In genomic region chr1:224407546-224408293, GRCh38 we compare ENCODE assay signal across 2 cellular contexts.
A peak's percentile ranks its signal among the peaks of the same experiment; 100 is the strongest.
TF ChIP-seq lines count a peak whose summit lies in the region.

No MANE protein-coding gene starts in this region.

TF ChIP-seq in HCT116, 20 proteins besides CTCF, POLR2A, EP300 and RAD21:
- TF ChIP-seq ZBTB33 (IDR thresholded peaks at IDR 0.05; ENCODE audit: extremely low read depth, insufficient replicate concordance, low read length) (no peak), EZH2 (IDR thresholded peaks at IDR 0.05) (no peak), POLR2AphosphoS5 (IDR thresholded peaks at IDR 0.05; ENCODE audit: low read depth, low read length) (no peak), CEBPB (IDR thresholded peaks at IDR 0.05; ENCODE audit: low read depth) (no peak), SP1 (IDR thresholded peaks at IDR 0.05; ENCODE audit: low read depth) (no peak), ZFX (IDR thresholded peaks at IDR 0.05) (no peak), JUND (IDR thresholded peaks at IDR 0.05) (peak; percentile 19; the same call in 1 of the 2 replicates), FOSL1 (IDR thresholded peaks at IDR 0.05; ENCODE audit: low read depth) (peak; percentile 56)
TF ChIP-seq in HCT116: peak in this region for 2.

TF ChIP-seq in WTC11, 78 proteins besides CTCF, POLR2A, EP300 and RAD21 (continued from another document):
- TF ChIP-seq ZNF532 (CRISPR knock-in tag; IDR thresholded peaks at IDR 0.05; ENCODE audit: borderline replicate concordance) (no peak), ZNF219 (CRISPR knock-in tag; IDR thresholded peaks at IDR 0.05; ENCODE audit: borderline replicate concordance) (no peak), ATF1 (CRISPR knock-in tag; IDR thresholded peaks at IDR 0.05) (no peak), GABPB1 (CRISPR knock-in tag; IDR thresholded peaks at IDR 0.05) (no peak), ZNF281 (CRISPR knock-in tag; IDR thresholded peaks at IDR 0.05) (no peak), NFATC4 (CRISPR knock-in tag; IDR thresholded peaks at IDR 0.05) (no peak), SMAD3 (CRISPR knock-in tag; IDR thresholded peaks at IDR 0.05; ENCODE audit: borderline replicate concordance) (no peak), TCF7 (CRISPR knock-in tag; IDR thresholded peaks at IDR 0.05; ENCODE audit: low read depth) (no peak), ZNF512 (CRISPR knock-in tag; IDR thresholded peaks at IDR 0.05; ENCODE audit: borderline replicate concordance) (no peak)
- TF ChIP-seq, protein P1, sequence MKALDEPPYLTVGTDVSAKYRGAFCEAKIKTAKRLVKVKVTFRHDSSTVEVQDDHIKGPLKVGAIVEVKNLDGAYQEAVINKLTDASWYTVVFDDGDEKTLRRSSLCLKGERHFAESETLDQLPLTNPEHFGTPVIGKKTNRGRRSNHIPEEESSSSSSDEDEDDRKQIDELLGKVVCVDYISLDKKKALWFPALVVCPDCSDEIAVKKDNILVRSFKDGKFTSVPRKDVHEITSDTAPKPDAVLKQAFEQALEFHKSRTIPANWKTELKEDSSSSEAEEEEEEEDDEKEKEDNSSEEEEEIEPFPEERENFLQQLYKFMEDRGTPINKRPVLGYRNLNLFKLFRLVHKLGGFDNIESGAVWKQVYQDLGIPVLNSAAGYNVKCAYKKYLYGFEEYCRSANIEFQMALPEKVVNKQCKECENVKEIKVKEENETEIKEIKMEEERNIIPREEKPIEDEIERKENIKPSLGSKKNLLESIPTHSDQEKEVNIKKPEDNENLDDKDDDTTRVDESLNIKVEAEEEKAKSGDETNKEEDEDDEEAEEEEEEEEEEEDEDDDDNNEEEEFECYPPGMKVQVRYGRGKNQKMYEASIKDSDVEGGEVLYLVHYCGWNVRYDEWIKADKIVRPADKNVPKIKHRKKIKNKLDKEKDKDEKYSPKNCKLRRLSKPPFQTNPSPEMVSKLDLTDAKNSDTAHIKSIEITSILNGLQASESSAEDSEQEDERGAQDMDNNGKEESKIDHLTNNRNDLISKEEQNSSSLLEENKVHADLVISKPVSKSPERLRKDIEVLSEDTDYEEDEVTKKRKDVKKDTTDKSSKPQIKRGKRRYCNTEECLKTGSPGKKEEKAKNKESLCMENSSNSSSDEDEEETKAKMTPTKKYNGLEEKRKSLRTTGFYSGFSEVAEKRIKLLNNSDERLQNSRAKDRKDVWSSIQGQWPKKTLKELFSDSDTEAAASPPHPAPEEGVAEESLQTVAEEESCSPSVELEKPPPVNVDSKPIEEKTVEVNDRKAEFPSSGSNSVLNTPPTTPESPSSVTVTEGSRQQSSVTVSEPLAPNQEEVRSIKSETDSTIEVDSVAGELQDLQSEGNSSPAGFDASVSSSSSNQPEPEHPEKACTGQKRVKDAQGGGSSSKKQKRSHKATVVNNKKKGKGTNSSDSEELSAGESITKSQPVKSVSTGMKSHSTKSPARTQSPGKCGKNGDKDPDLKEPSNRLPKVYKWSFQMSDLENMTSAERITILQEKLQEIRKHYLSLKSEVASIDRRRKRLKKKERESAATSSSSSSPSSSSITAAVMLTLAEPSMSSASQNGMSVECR (CRISPR knock-in tag; IDR thresholded peaks at IDR 0.05; ENCODE audit: borderline replicate concordance): no peak
- TF ChIP-seq, protein P2, sequence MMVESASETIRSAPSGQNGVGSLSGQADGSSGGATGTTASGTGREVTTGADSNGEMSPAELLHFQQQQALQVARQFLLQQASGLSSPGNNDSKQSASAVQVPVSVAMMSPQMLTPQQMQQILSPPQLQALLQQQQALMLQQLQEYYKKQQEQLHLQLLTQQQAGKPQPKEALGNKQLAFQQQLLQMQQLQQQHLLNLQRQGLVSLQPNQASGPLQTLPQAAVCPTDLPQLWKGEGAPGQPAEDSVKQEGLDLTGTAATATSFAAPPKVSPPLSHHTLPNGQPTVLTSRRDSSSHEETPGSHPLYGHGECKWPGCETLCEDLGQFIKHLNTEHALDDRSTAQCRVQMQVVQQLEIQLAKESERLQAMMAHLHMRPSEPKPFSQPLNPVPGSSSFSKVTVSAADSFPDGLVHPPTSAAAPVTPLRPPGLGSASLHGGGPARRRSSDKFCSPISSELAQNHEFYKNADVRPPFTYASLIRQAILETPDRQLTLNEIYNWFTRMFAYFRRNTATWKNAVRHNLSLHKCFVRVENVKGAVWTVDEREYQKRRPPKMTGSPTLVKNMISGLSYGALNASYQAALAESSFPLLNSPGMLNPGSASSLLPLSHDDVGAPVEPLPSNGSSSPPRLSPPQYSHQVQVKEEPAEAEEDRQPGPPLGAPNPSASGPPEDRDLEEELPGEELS (CRISPR knock-in tag; IDR thresholded peaks at IDR 0.05): no peak
